Comparison of ENCODE assay signal across 1 cellular context in genomic region chr3:49539659-49540560, GRCh38.
A peak's percentile ranks its signal among the peaks of the same experiment; 100 is the strongest.
TF ChIP-seq lines count a peak whose summit lies in the region.

No MANE protein-coding gene starts in this region.

TF ChIP-seq in HepG2, 621 proteins besides CTCF, POLR2A, EP300 and RAD21 (continued from another document and continues in another):
- no peak; the same call in 1 of the 2 replicates for TF ChIP-seq GATAD2A (CRISPR knock-in tag; IDR thresholded peaks at IDR 0.05)
- TF ChIP-seq MYC (CRISPR knock-in tag; IDR thresholded peaks at IDR 0.05; ENCODE audit: borderline replicate concordance): no peak; the same call in 1 of the 2 replicates
- TF ChIP-seq ZNF598 (CRISPR knock-in tag; IDR thresholded peaks at IDR 0.05; ENCODE audit: borderline replicate concordance): no peak
- no peak for TF ChIP-seq THRA (CRISPR knock-in tag; IDR thresholded peaks at IDR 0.05; ENCODE audit: borderline replicate concordance)
- no peak for TF ChIP-seq ZBTB44 (CRISPR knock-in tag; IDR thresholded peaks at IDR 0.05)
- no peak for TF ChIP-seq AFF4 (CRISPR knock-in tag; IDR thresholded peaks at IDR 0.05)
- no peak for TF ChIP-seq KLF6 (CRISPR knock-in tag; IDR thresholded peaks at IDR 0.05)
- TF ChIP-seq, protein P1, sequence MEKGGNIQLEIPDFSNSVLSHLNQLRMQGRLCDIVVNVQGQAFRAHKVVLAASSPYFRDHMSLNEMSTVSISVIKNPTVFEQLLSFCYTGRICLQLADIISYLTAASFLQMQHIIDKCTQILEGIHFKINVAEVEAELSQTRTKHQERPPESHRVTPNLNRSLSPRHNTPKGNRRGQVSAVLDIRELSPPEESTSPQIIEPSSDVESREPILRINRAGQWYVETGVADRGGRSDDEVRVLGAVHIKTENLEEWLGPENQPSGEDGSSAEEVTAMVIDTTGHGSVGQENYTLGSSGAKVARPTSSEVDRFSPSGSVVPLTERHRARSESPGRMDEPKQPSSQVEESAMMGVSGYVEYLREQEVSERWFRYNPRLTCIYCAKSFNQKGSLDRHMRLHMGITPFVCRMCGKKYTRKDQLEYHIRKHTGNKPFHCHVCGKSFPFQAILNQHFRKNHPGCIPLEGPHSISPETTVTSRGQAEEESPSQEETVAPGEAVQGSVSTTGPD (CRISPR knock-in tag; IDR thresholded peaks at IDR 0.05): no peak
- TF ChIP-seq SOX5 (CRISPR knock-in tag; IDR thresholded peaks at IDR 0.05; ENCODE audit: borderline replicate concordance): peak; percentile 48; the same call in 1 of the 2 replicates
- peak; percentile 73; the same call in 1 of the 2 replicates for TF ChIP-seq ZNF747 (CRISPR knock-in tag; IDR thresholded peaks at IDR 0.05; ENCODE audit: borderline replicate concordance)
- TF ChIP-seq ZNF556 (CRISPR knock-in tag; IDR thresholded peaks at IDR 0.05; ENCODE audit: borderline replicate concordance): 0 out of 2 replicates have a peak, but pooled peaks have one; percentile 15
- TF ChIP-seq FOXJ3 (CRISPR knock-in tag; IDR thresholded peaks at IDR 0.05; ENCODE audit: borderline replicate concordance): no peak
- TF ChIP-seq DZIP1 (CRISPR knock-in tag; IDR thresholded peaks at IDR 0.05): 0 out of 2 replicates have a peak, but pooled peaks have one; percentile 8
- TF ChIP-seq ZNF773 (CRISPR knock-in tag; IDR thresholded peaks at IDR 0.05; ENCODE audit: borderline replicate concordance): no peak
- no peak for TF ChIP-seq ZBTB42 (CRISPR knock-in tag; IDR thresholded peaks at IDR 0.05)
- TF ChIP-seq ZBTB25 (CRISPR knock-in tag; IDR thresholded peaks at IDR 0.05): peak; percentile 64; the same call in 1 of the 2 replicates
- TF ChIP-seq SAFB2 (CRISPR knock-in tag; IDR thresholded peaks at IDR 0.05; ENCODE audit: borderline replicate concordance, low read depth): no peak
- TF ChIP-seq, protein P2, sequence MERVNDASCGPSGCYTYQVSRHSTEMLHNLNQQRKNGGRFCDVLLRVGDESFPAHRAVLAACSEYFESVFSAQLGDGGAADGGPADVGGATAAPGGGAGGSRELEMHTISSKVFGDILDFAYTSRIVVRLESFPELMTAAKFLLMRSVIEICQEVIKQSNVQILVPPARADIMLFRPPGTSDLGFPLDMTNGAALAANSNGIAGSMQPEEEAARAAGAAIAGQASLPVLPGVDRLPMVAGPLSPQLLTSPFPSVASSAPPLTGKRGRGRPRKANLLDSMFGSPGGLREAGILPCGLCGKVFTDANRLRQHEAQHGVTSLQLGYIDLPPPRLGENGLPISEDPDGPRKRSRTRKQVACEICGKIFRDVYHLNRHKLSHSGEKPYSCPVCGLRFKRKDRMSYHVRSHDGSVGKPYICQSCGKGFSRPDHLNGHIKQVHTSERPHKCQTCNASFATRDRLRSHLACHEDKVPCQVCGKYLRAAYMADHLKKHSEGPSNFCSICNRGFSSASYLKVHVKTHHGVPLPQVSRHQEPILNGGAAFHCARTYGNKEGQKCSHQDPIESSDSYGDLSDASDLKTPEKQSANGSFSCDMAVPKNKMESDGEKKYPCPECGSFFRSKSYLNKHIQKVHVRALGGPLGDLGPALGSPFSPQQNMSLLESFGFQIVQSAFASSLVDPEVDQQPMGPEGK (CRISPR knock-in tag; IDR thresholded peaks at IDR 0.05): no peak; the same call in 1 of the 2 replicates
- TF ChIP-seq TBX3 (IDR thresholded peaks at IDR 0.05; ENCODE audit: borderline replicate concordance): no peak
- TF ChIP-seq, protein P3, sequence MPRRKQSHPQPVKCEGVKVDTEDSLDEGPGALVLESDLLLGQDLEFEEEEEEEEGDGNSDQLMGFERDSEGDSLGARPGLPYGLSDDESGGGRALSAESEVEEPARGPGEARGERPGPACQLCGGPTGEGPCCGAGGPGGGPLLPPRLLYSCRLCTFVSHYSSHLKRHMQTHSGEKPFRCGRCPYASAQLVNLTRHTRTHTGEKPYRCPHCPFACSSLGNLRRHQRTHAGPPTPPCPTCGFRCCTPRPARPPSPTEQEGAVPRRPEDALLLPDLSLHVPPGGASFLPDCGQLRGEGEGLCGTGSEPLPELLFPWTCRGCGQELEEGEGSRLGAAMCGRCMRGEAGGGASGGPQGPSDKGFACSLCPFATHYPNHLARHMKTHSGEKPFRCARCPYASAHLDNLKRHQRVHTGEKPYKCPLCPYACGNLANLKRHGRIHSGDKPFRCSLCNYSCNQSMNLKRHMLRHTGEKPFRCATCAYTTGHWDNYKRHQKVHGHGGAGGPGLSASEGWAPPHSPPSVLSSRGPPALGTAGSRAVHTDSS (CRISPR knock-in tag; conservative IDR thresholded peaks at IDR 0.05): 0 out of 2 replicates have a peak, but pooled peaks have one; percentile 42
- TF ChIP-seq DDIT3 (CRISPR knock-in tag; IDR thresholded peaks at IDR 0.05): no peak
- no peak for TF ChIP-seq ZBTB8A (CRISPR knock-in tag; IDR thresholded peaks at IDR 0.05; ENCODE audit: borderline replicate concordance, low read depth)
- TF ChIP-seq BORCS8-MEF2B (CRISPR knock-in tag; IDR thresholded peaks at IDR 0.05): peak; percentile 32
- TF ChIP-seq, protein P4, sequence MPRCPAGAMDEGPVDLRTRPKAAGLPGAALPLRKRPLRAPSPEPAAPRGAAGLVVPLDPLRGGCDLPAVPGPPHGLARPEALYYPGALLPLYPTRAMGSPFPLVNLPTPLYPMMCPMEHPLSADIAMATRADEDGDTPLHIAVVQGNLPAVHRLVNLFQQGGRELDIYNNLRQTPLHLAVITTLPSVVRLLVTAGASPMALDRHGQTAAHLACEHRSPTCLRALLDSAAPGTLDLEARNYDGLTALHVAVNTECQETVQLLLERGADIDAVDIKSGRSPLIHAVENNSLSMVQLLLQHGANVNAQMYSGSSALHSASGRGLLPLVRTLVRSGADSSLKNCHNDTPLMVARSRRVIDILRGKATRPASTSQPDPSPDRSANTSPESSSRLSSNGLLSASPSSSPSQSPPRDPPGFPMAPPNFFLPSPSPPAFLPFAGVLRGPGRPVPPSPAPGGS (CRISPR knock-in tag; IDR thresholded peaks at IDR 0.05): 0 out of 2 replicates have a peak, but pooled peaks have one; percentile 49
- TF ChIP-seq HOXA5 (CRISPR knock-in tag; IDR thresholded peaks at IDR 0.05): peak; percentile 40
- TF ChIP-seq ZNF354B (CRISPR knock-in tag; IDR thresholded peaks at IDR 0.05): peak; percentile 81; the same call in 1 of the 2 replicates
- no peak for TF ChIP-seq MXD4 (CRISPR knock-in tag; IDR thresholded peaks at IDR 0.05)
- peak; percentile 51; the same call in 1 of the 2 replicates for TF ChIP-seq ZNF263 (CRISPR knock-in tag; IDR thresholded peaks at IDR 0.05)
- no peak for TF ChIP-seq ZFYVE20 (CRISPR knock-in tag; IDR thresholded peaks at IDR 0.05; ENCODE audit: borderline replicate concordance, low read depth)
- TF ChIP-seq KDM6A (CRISPR knock-in tag; IDR thresholded peaks at IDR 0.05; ENCODE audit: low read depth): no peak
- TF ChIP-seq RBM39 (IDR thresholded peaks at IDR 0.05; ENCODE audit: low read depth, low read length, poor library complexity, severe bottlenecking): peak; percentile 61
- 0 out of 2 replicates have a peak, but pooled peaks have one; percentile 6 for TF ChIP-seq KAT8 (CRISPR knock-in tag; IDR thresholded peaks at IDR 0.05)
- peak; percentile 92 for TF ChIP-seq SP4 (CRISPR knock-in tag; IDR thresholded peaks at IDR 0.05)
- TF ChIP-seq ZNF367 (CRISPR knock-in tag; IDR thresholded peaks at IDR 0.05; ENCODE audit: borderline replicate concordance): no peak
- no peak for TF ChIP-seq ZNF75D (CRISPR knock-in tag; IDR thresholded peaks at IDR 0.05; ENCODE audit: borderline replicate concordance)
- no peak for TF ChIP-seq MIER2 (CRISPR knock-in tag; IDR thresholded peaks at IDR 0.05)
- TF ChIP-seq ZNF652 (CRISPR knock-in tag; IDR thresholded peaks at IDR 0.05; ENCODE audit: borderline replicate concordance, low read depth): no peak
- no peak for TF ChIP-seq HOMEZ (CRISPR knock-in tag; IDR thresholded peaks at IDR 0.05; ENCODE audit: low read depth)
- TF ChIP-seq ZIK1 (CRISPR knock-in tag; IDR thresholded peaks at IDR 0.05; ENCODE audit: borderline replicate concordance, low read depth): no peak
- TF ChIP-seq BRD4 (CRISPR knock-in tag; IDR thresholded peaks at IDR 0.05): 0 out of 2 replicates have a peak, but pooled peaks have one; percentile 60
- TF ChIP-seq MAZ (IDR thresholded peaks at IDR 0.05; ENCODE audit: borderline replicate concordance, low read depth, low read length): peak; percentile 55; the same call in 1 of the 2 replicates
- TF ChIP-seq MAZ (CRISPR knock-in tag; IDR thresholded peaks at IDR 0.05; ENCODE audit: low read depth): peak; percentile 70
